17 cellular contexts compared by ENCODE assay signal in genomic region chr10:26467639-26468038, GRCh38. TPM values are rescaled to one million over a fixed set of nuclear protein-coding genes. Genes with fewer than 3 reads are reported as not detected.
DNase-seq lines count a peak whose midpoint lies in the region; ATAC-seq, FAIRE-seq and TF ChIP-seq lines count a peak whose summit lies in the region.
"Had no signal": no experiment of that assay in that cellular context is flagged by ENCODE, and none has a peak within 500 bp of the region (broad histone marks: within the 10 kb centered on the region; RNA-seq: fewer than 3 reads in every experiment).

No MANE protein-coding gene starts in this region.

- H3K27ac ChIP-seq in CD4-positive, alpha-beta T cell (ENCODE audit: low read depth, low read length) = peak overlapping the region; percentile 38
- H3K27ac ChIP-seq: dorsolateral prefrontal cortex, hepatocyte, HL-60, KMS-11 had no signal

- no peak for TF ChIP-seq CTCF in CD4-positive, alpha-beta T cell (IDR thresholded peaks at IDR 0.05)

- peaks cover 97% of the 10 kb centered on the region for H3K4me1 Mint-ChIP-seq in CD4-positive, alpha-beta T cell (ENCODE audit: low read depth)
- peaks cover 84% of the 10 kb centered on the region for H3K4me1 Mint-ChIP-seq in activated CD4-positive, alpha-beta memory T cell treated with anti-CD3 and anti-CD28 coated beads for 36 hours (ENCODE audit: low read depth)
- peaks cover 63 to 95% (median 87%) of the 10 kb centered on the region in 3 donors for H3K4me1 Mint-ChIP-seq in naive B cell

- peak overlapping the region; percentile 90 for H3K27ac Mint-ChIP-seq in CD4-positive, alpha-beta T cell
- H3K27ac Mint-ChIP-seq in activated CD4-positive, alpha-beta memory T cell treated with anti-CD3 and anti-CD28 coated beads for 36 hours = peak overlapping the region; percentile 82
- H3K27ac Mint-ChIP-seq in naive B cell = peak overlapping the region in 5 of 6 donors; percentile 44 to 85 (median 47)
- H3K27ac Mint-ChIP-seq: progenitor cell of endocrine pancreas had no signal

- CTCF ChIA-PET in CD4-positive, alpha-beta T cell (lab: Charles Lee) = interaction anchor here (0.8 to 2.8 kb wide), 4 partner anchors 13 to 132 kb away, joined by 3 to 20 read pairs (median 7); no protein-coding TSS in a partner anchor
- CTCF ChIA-PET in activated CD4-positive, alpha-beta memory T cell treated with anti-CD3 and anti-CD28 coated beads for 36 hours (lab: Charles Lee) = interaction anchor here (0.7 to 1.5 kb wide), 3 partner anchors 12 to 40 kb away, joined by 3 read pairs; no protein-coding TSS in a partner anchor

- H3K9me3 Mint-ChIP-seq in CD4-positive, alpha-beta T cell = peaks cover 3% of the 10 kb centered on the region
- H3K9me3 Mint-ChIP-seq in activated CD4-positive, alpha-beta memory T cell treated with anti-CD3 and anti-CD28 coated beads for 36 hours = peaks cover 3% of the 10 kb centered on the region
- H3K9me3 Mint-ChIP-seq in naive B cell = peaks cover 0 to 4% (median 0%) of the 10 kb centered on the region in 7 donors

- POLR2A ChIA-PET in CD4-positive, alpha-beta T cell (lab: Charles Lee) = interaction anchor here (1.0 to 2.9 kb wide), 10 partner anchors 10 to 29 kb away, joined by 3 to 22 read pairs (median 6); partner anchors contain the start of gene APBB1IP
- POLR2A ChIA-PET in activated CD4-positive, alpha-beta memory T cell treated with anti-CD3 and anti-CD28 coated beads for 36 hours (lab: Charles Lee) = interaction anchor here (1.0 to 2.4 kb wide), 3 partner anchors 21 to 29 kb away, joined by 6 to 10 read pairs (median 6); no protein-coding TSS in a partner anchor

- peak overlapping the region; percentile 70 for H3K4me3 Mint-ChIP-seq in CD4-positive, alpha-beta T cell
- H3K4me3 Mint-ChIP-seq in activated CD4-positive, alpha-beta memory T cell treated with anti-CD3 and anti-CD28 coated beads for 36 hours = no peak overlapping the region
- H3K4me3 Mint-ChIP-seq in naive B cell = peak overlapping the region in 1 of 8 donors; percentile 22

- intact Hi-C loops in CD4-positive, alpha-beta T cell (cut with DNase I, micrococcal nuclease) = loop anchor here (1.0 to 2.0 kb wide), 5 partner anchors 12 to 29 kb away; partner anchors contain the start of gene APBB1IP (in 1 of the 2)
- intact Hi-C loops in activated CD4-positive, alpha-beta memory T cell treated with anti-CD3 and anti-CD28 coated beads for 36 hours (cut with micrococcal nuclease) = loop anchor here (1.0 kb wide), 3 partner anchors 8 to 20 kb away; no protein-coding TSS in a partner anchor

- H3K27me3 ChIP-seq in CD4-positive, alpha-beta T cell (ENCODE audit: control insufficient read depth, insufficient read depth, low read length) = no peaks in the 10 kb centered on the region
- H3K27me3 ChIP-seq: dorsolateral prefrontal cortex, hepatocyte, spleen had no signal

- DNase-seq in CD4-positive, alpha-beta T cell = no peak
- DNase-seq in GM18507 (ENCODE audit: extremely low spot score, insufficient read length, low read depth) (no peak), naive B cell (no peak), NCI-H524 treated with DMSO at 0.1 percent for 48 hours (lab: John Stamatoyannopoulos, UW) (no peak), NCI-H2081 (lab: John Stamatoyannopoulos, UW) (no peak), frontal cortex (ENCODE audit: low spot score in 2 of 2) (no peak)
- DNase-seq in activated CD4-positive, alpha-beta memory T cell treated with anti-CD3 and anti-CD28 coated beads for 36 hours = no peak
- no peak for DNase-seq in stimulated activated CD4-positive, alpha-beta T cell treated with anti-CD3 and anti-CD28 coated beads, Interleukin-1b, Interleukin-23, amount 100 ng/mL, for 48 hours
- DNase-seq: activated effector memory CD4-positive, alpha-beta T cell treated with anti-CD3 and anti-CD28 coated beads, Interleukin-2, amount 50 U/mL, for 16 hours; dorsolateral prefrontal cortex; NCI-H1436 treated with DMSO at 0.1 percent for 48 hours; NCI-H524; spleen had no signal

- FAIRE-seq in GM18507 (lab: Jason Lieb, UNC) (peak; percentile 52), frontal cortex (lab: Jason Lieb, UNC) (no peak)

- no peaks in the 10 kb centered on the region for H3K27me3 Mint-ChIP-seq in CD4-positive, alpha-beta T cell
- H3K27me3 Mint-ChIP-seq in activated CD4-positive, alpha-beta memory T cell treated with anti-CD3 and anti-CD28 coated beads for 36 hours = no peaks in the 10 kb centered on the region
- H3K27me3 Mint-ChIP-seq in naive B cell = no peaks in the 10 kb centered on the region
- H3K27me3 Mint-ChIP-seq: progenitor cell of endocrine pancreas had no signal

- H3K9me3 ChIP-seq in CD4-positive, alpha-beta T cell (ENCODE audit: control insufficient read depth, low read length) = no peaks in the 10 kb centered on the region
- H3K9me3 ChIP-seq: spleen had no signal

- H3K36me3 Mint-ChIP-seq in CD4-positive, alpha-beta T cell (ENCODE audit: low read depth) = peaks cover 65% of the 10 kb centered on the region
- H3K36me3 Mint-ChIP-seq in activated CD4-positive, alpha-beta memory T cell treated with anti-CD3 and anti-CD28 coated beads for 36 hours = peaks cover 15% of the 10 kb centered on the region
- no peaks in the 10 kb centered on the region for H3K36me3 Mint-ChIP-seq in naive B cell

- peak; percentile 30 for ATAC-seq in CD4-positive, alpha-beta T cell (ENCODE audit: poor library complexity)
- no peak for ATAC-seq in naive B cell (ENCODE audit: low read depth in 2 of 2)

RNA-seq across cellular contexts. Expression of gene APBB1IP, which starts 29.5 kb away (rescaled TPM):
- total RNA-seq in CD4-positive, alpha-beta T cell = 10 to 100 TPM; 44.5 to 45.6 TPM
- total RNA-seq in activated CD4-positive, alpha-beta memory T cell treated with anti-CD3 and anti-CD28 coated beads for 36 hours = 10 to 100 TPM; 50.1 to 52.1 TPM
- 10 to 100 TPM; 40.1 to 76.1 (median 45.0) TPM for polyA plus RNA-seq in naive B cell (ENCODE audit: low read depth in 6 of 6)
- total RNA-seq in frontal cortex = 0.82 TPM

Comparison
In these comparisons a context has a peak if more than half of its experiments do, and no peak if none do; other contexts are left out.
1. RNA of gene APBB1IP, which starts 29.5 kb away (total RNA-seq): 50.1 to 52.1 TPM in activated CD4-positive, alpha-beta memory T cell treated with anti-CD3 and anti-CD28 coated beads for 36 hours and 44.5 to 45.6 TPM in CD4-positive, alpha-beta T cell; 0.82 TPM in frontal cortex (single experiment); every median in the first group is over 10 times any median in the second.
2. Peak in every context shown above with its lines, with median percentiles within 50 percentile points of each other: H3K27ac Mint-ChIP-seq.